Comparison of ENCODE assay signal across 17 cellular contexts in genomic region chr2:1047485-1047884, GRCh38.
A peak's percentile ranks its signal among the peaks of the same experiment; 100 is the strongest.
DNase-seq lines count a peak whose midpoint lies in the region; ATAC-seq and TF ChIP-seq lines count a peak whose summit lies in the region.
"Had no signal": no experiment of that assay in that cellular context is flagged by ENCODE, and none has a peak within 500 bp of the region (broad histone marks: within the 10 kb centered on the region; RNA-seq: fewer than 3 reads in every experiment).

No MANE protein-coding gene starts in this region.

- peaks cover 4% of the 10 kb centered on the region for H3K27me3 Mint-ChIP-seq in CD8-positive, alpha-beta T cell (ENCODE audit: low read depth)
- H3K27me3 Mint-ChIP-seq: activated T-helper 17 cell treated with anti-CD3 and anti-CD28 coated beads, Interleukin-2, amount 50 U/mL, for 72 hours had no signal

- ATAC-seq in HG03025 (IDR thresholded peaks at IDR 0.05; ENCODE audit: low FRiP score, unreplicated experiment) (no peak), HG02571 (IDR thresholded peaks at IDR 0.05; ENCODE audit: unreplicated experiment) (no peak)
- no peak for ATAC-seq in CD8-positive, alpha-beta T cell
- ATAC-seq: activated T-helper 17 cell treated with anti-CD3 and anti-CD28 coated beads, Interleukin-2, amount 50 U/mL, for 72 hours; body of pancreas; stimulated activated effector memory CD8-positive, alpha-beta T cell treated with anti-CD3 and anti-CD28 coated beads, Interleukin-12 subunit alpha, Interleukin-12 subunit beta, amount 100 ng/mL, for 72 hours had no signal

- intact Hi-C loops in spleen (cut with DNase I; ENCODE audit: low total_unique reads) = no loop called here
- intact Hi-C loops in CD8-positive, alpha-beta T cell (cut with DNase I, micrococcal nuclease) = no loop called here

- H3K4me3 Mint-ChIP-seq in CD8-positive, alpha-beta T cell = no peak overlapping the region
- H3K4me3 Mint-ChIP-seq: activated T-helper 17 cell treated with anti-CD3 and anti-CD28 coated beads, Interleukin-2, amount 50 U/mL, for 72 hours; stimulated activated effector memory CD8-positive, alpha-beta T cell treated with anti-CD3 and anti-CD28 coated beads, Interleukin-12 subunit alpha, Interleukin-12 subunit beta, amount 100 ng/mL, for 72 hours had no signal

- no peak for TF ChIP-seq POLR2A in spleen (IDR thresholded peaks at IDR 0.05)

- H3K4me3 ChIP-seq in GM12864 (ENCODE audit: low read depth, low read length) = no peak overlapping the region
- H3K4me3 ChIP-seq in fibroblast of villous mesenchyme (ENCODE audit: low read depth, low read length) = no peak overlapping the region
- no peak overlapping the region for H3K4me3 ChIP-seq in spleen
- no peak overlapping the region for H3K4me3 ChIP-seq in CD8-positive, alpha-beta T cell (ENCODE audit: low read depth, low read length)
- H3K4me3 ChIP-seq: BLaER1 treated with 17β-estradiol and CSF1 and Interleukin-3, amounts not matched to agents 10 nM and 100 nM; body of pancreas had no signal

- H3K4me1 ChIP-seq in spleen = no peaks in the 10 kb centered on the region
- no peaks in the 10 kb centered on the region for H3K4me1 ChIP-seq in CD8-positive, alpha-beta T cell (ENCODE audit: insufficient read depth, low read length)
- H3K4me1 ChIP-seq: body of pancreas had no signal

- no peaks in the 10 kb centered on the region for H3K27me3 ChIP-seq in spleen (replicated peaks in 1 of 7)
- H3K27me3 ChIP-seq in CD8-positive, alpha-beta T cell (ENCODE audit: insufficient read depth, low read length) = no peaks in the 10 kb centered on the region
- H3K27me3 ChIP-seq: BLaER1 treated with 17β-estradiol and CSF1 and Interleukin-3, amounts not matched to agents 10 nM and 100 nM; body of pancreas had no signal

- DNase-seq in A172 (ENCODE audit: low spot score) (peak; percentile 31), GM12864 (ENCODE audit: low read depth) (no peak), RPMI7951 (ENCODE audit: low read depth) (peak; percentile 34), fibroblast of villous mesenchyme (ENCODE audit: low read depth) (no peak), spleen (no peak)
- no peak for DNase-seq in CD8-positive, alpha-beta T cell
- DNase-seq: activated CD4-positive, alpha-beta T cell treated with anti-CD3 and anti-CD28 coated beads for 48 hours; body of pancreas; GDM1; MV-4-11; NCI-H69; posterior cingulate gyrus had no signal

- peaks cover 6% of the 10 kb centered on the region for H3K4me1 Mint-ChIP-seq in CD8-positive, alpha-beta T cell (ENCODE audit: low read depth)
- H3K4me1 Mint-ChIP-seq: stimulated activated effector memory CD8-positive, alpha-beta T cell treated with anti-CD3 and anti-CD28 coated beads, Interleukin-12 subunit alpha, Interleukin-12 subunit beta, amount 100 ng/mL, for 72 hours had no signal

- no peak overlapping the region for H3K27ac ChIP-seq in spleen
- no peak overlapping the region for H3K27ac ChIP-seq in CD8-positive, alpha-beta T cell (ENCODE audit: low read depth, low read length)
- H3K27ac ChIP-seq: BLaER1 treated with 17β-estradiol and CSF1 and Interleukin-3, amounts not matched to agents 10 nM and 100 nM; body of pancreas had no signal

- TF ChIP-seq CTCF in GM12864 (IDR thresholded peaks at IDR 0.05; ENCODE audit: low read depth, low read length, missing control alignments) (peak; percentile 15), fibroblast of villous mesenchyme (IDR thresholded peaks at IDR 0.05; ENCODE audit: insufficient read depth, low read depth, low read length) (peak; percentile 19), spleen (IDR thresholded peaks at IDR 0.05 in 8 of 11, conservative IDR thresholded peaks at IDR 0.05 in 3 of 11) (peak in 1 of 11 experiments; percentile 36)
- TF ChIP-seq CTCF in CD8-positive, alpha-beta T cell (IDR thresholded peaks at IDR 0.05) = no peak

- no peaks in the 10 kb centered on the region for H3K36me3 ChIP-seq in spleen
- H3K36me3 ChIP-seq in CD8-positive, alpha-beta T cell (ENCODE audit: insufficient read depth, low read length) = no peaks in the 10 kb centered on the region
- H3K36me3 ChIP-seq: BLaER1 treated with 17β-estradiol and CSF1 and Interleukin-3, amounts not matched to agents 10 nM and 100 nM had no signal

- peaks cover 14% of the 10 kb centered on the region for H3K36me3 Mint-ChIP-seq in CD8-positive, alpha-beta T cell
- H3K36me3 Mint-ChIP-seq: stimulated activated effector memory CD8-positive, alpha-beta T cell treated with anti-CD3 and anti-CD28 coated beads, Interleukin-12 subunit alpha, Interleukin-12 subunit beta, amount 100 ng/mL, for 72 hours had no signal

- peaks cover 17% of the 10 kb centered on the region for H3K9me3 Mint-ChIP-seq in CD8-positive, alpha-beta T cell

- H3K9me3 ChIP-seq in spleen = peaks cover 0 to 58% (median 34%) of the 10 kb centered on the region in 8 donors
- H3K9me3 ChIP-seq in CD8-positive, alpha-beta T cell (ENCODE audit: low read length) = peaks cover 3% of the 10 kb centered on the region

- 0 to 42% (median 0%) methylated on average over 1 of the region's 1 CpG for WGBS in spleen, 5 donors

- CTCF ChIA-PET in CD8-positive, alpha-beta T cell (lab: Charles Lee) = no interaction called here

- H3K27ac Mint-ChIP-seq in CD8-positive, alpha-beta T cell = no peak overlapping the region
- H3K27ac Mint-ChIP-seq: activated T-helper 17 cell treated with anti-CD3 and anti-CD28 coated beads, Interleukin-2, amount 50 U/mL, for 72 hours; stimulated activated effector memory CD8-positive, alpha-beta T cell treated with anti-CD3 and anti-CD28 coated beads, Interleukin-12 subunit alpha, Interleukin-12 subunit beta, amount 100 ng/mL, for 72 hours had no signal

- POLR2A ChIA-PET in CD8-positive, alpha-beta T cell (lab: Charles Lee) = no interaction called here

Comparison
In these comparisons a context has a peak if more than half of its experiments do, and no peak if none do; other contexts are left out.
1. DNase-seq: peak in A172 (single experiment) and RPMI7951 (single experiment); none in GM12864 (single experiment), fibroblast of villous mesenchyme (single experiment), spleen (single experiment) and CD8-positive, alpha-beta T cell (0 of 7).